In genomic region chr6:100455230-100456124, GRCh38 we compare ENCODE assay signal across 13 cellular contexts. TPM values are rescaled to one million over a fixed set of nuclear protein-coding genes. Genes with fewer than 3 reads are reported as not detected.
A peak's percentile ranks its signal among the peaks of the same experiment; 100 is the strongest.
DNase-seq lines count a peak whose midpoint lies in the region; ATAC-seq and TF ChIP-seq lines count a peak whose summit lies in the region.
"Had no signal": no experiment of that assay in that cellular context is flagged by ENCODE, and none has a peak within 500 bp of the region (broad histone marks: within the 10 kb centered on the region; RNA-seq: fewer than 3 reads in every experiment).

No MANE protein-coding gene starts in this region.

- H3K4ac ChIP-seq in mesenchymal stem cell (ENCODE audit: low read depth in 1 of 2, low read length in 2 of 2) = no peak overlapping the region

- H3K27ac ChIP-seq in mesenchymal stem cell (ENCODE audit: low read length, poor library complexity, severe bottlenecking) (no peak overlapping the region), PC-9 (no peak overlapping the region)

- H3K9me3 ChIP-seq in mesenchymal stem cell (ENCODE audit: control insufficient read depth, low read length) (peaks cover 8% of the 10 kb centered on the region), PC-9 (ENCODE audit: insufficient read depth, low read depth) (peaks cover 7% of the 10 kb centered on the region)
- H3K9me3 ChIP-seq: Caco-2 had no signal

- H3K4me2 ChIP-seq in mesenchymal stem cell (ENCODE audit: low read length, poor library complexity, severe bottlenecking) = no peak overlapping the region
- no peak overlapping the region for H3K4me2 ChIP-seq in PC-9
- H3K4me2 ChIP-seq: smooth muscle cell had no signal

- H3K9ac ChIP-seq in mesenchymal stem cell (ENCODE audit: low read length) = peak overlapping the region; percentile 35

- H3K27me3 Mint-ChIP-seq in Calu3 (ENCODE audit: unreplicated experiment) = no peaks in the 10 kb centered on the region
- H3K27me3 Mint-ChIP-seq in activated naive CD8-positive, alpha-beta T cell treated with anti-CD3 and anti-CD28 coated beads, Interleukin-2, amount 10 ng/mL, durations not matched to agents 7 days and 5 days = peaks cover 1% of the 10 kb centered on the region

- peaks cover 2% of the 10 kb centered on the region for H3K9me3 Mint-ChIP-seq in Calu3 (ENCODE audit: low read depth, unreplicated experiment)
- peaks cover 5% of the 10 kb centered on the region for H3K9me3 Mint-ChIP-seq in activated naive CD8-positive, alpha-beta T cell treated with anti-CD3 and anti-CD28 coated beads, Interleukin-2, amount 10 ng/mL, durations not matched to agents 7 days and 5 days

- H3K27ac Mint-ChIP-seq in Calu3 (ENCODE audit: unreplicated experiment) = peak overlapping the region; percentile 33
- H3K27ac Mint-ChIP-seq in activated naive CD8-positive, alpha-beta T cell treated with anti-CD3 and anti-CD28 coated beads, Interleukin-2, amount 10 ng/mL, durations not matched to agents 7 days and 5 days = peak overlapping the region; percentile 80
- H3K27ac Mint-ChIP-seq: activated T-cell treated with anti-CD3 and anti-CD28 coated beads, Interleukin-2, amount 50 U/mL, for 24 hours had no signal

- POLR2A ChIA-PET in activated naive CD8-positive, alpha-beta T cell treated with anti-CD3 and anti-CD28 coated beads, Interleukin-2, amount 10 ng/mL, durations not matched to agents 7 days and 5 days (lab: Charles Lee) = no interaction called here
- POLR2A ChIA-PET in PC-9 (lab: Charles Lee; ENCODE audit: unreplicated experiment) = no interaction called here

- ATAC-seq in GM21381 (IDR thresholded peaks at IDR 0.05; ENCODE audit: unreplicated experiment) = peak; percentile 53
- ATAC-seq in activated naive CD8-positive, alpha-beta T cell treated with anti-CD3 and anti-CD28 coated beads, Interleukin-2, amount 10 ng/mL, durations not matched to agents 7 days and 5 days (ENCODE audit: low read depth) = no peak

- no peak overlapping the region for H2BK120ac ChIP-seq in mesenchymal stem cell (ENCODE audit: low read depth, low read length)

- 3% methylated on average over 51 of the region's 54 CpGs for whole genome bisulfite sequencing in mesenchymal stem cell

- H3K4me1 ChIP-seq in mesenchymal stem cell (ENCODE audit: control insufficient read depth, insufficient read depth, low read depth, low read length) = peaks cover 19% of the 10 kb centered on the region
- no peaks in the 10 kb centered on the region for H3K4me1 ChIP-seq in PC-9 (replicated peaks; ENCODE audit: insufficient read depth)
- H3K4me1 ChIP-seq: Caco-2 had no signal

- H3K79me1 ChIP-seq in mesenchymal stem cell (replicated peaks; ENCODE audit: low read length, poor library complexity, severe bottlenecking) = no peaks in the 10 kb centered on the region

- H2AK5ac ChIP-seq in mesenchymal stem cell (ENCODE audit: low read length, severe bottlenecking) = no peak overlapping the region

- no peak overlapping the region for H4K91ac ChIP-seq in mesenchymal stem cell (ENCODE audit: low read length)

- intact Hi-C loops in Calu3 (cut with micrococcal nuclease; ENCODE audit: unreplicated experiment) = no loop called here
- intact Hi-C loops in PC-9 (cut with micrococcal nuclease; ENCODE audit: unreplicated experiment) = no loop called here

- H3K36me3 ChIP-seq in mesenchymal stem cell (ENCODE audit: control insufficient read depth in 1 of 2, insufficient read depth in 2 of 2, low read depth in 1 of 2, low read length in 2 of 2) = peaks cover 0 to 11% of the 10 kb centered on the region in 2 experiments
- no peaks in the 10 kb centered on the region for H3K36me3 ChIP-seq in PC-9 (ENCODE audit: low read depth)

- no peak overlapping the region for H2BK12ac ChIP-seq in mesenchymal stem cell (ENCODE audit: low read length in 2 of 2)

- no peaks in the 10 kb centered on the region for H3K79me2 ChIP-seq in PC-9 (ENCODE audit: low read depth)

- H2BK5ac ChIP-seq in mesenchymal stem cell (ENCODE audit: low read depth, low read length, poor library complexity, severe bottlenecking) = no peak overlapping the region

- CTCF ChIA-PET in Calu3 (lab: Charles Lee) (interaction anchor here (0.7 kb wide), 1 partner anchor 367 kb away, joined by 3 read pairs; no protein-coding TSS in a partner anchor), PC-9 (lab: Charles Lee) (no interaction called here)

- TF ChIP-seq CTCF in Calu3 (IDR thresholded peaks at IDR 0.05; ENCODE audit: unreplicated experiment) (no peak), PC-9 (conservative IDR thresholded peaks at IDR 0.05) (no peak)

- H3K27me3 ChIP-seq in mesenchymal stem cell (ENCODE audit: control insufficient read depth in 1 of 2, insufficient read depth in 1 of 2, low read length in 2 of 2) (peaks cover 35 to 89% of the 10 kb centered on the region in 2 experiments), PC-9 (ENCODE audit: insufficient read depth, low read depth) (no peaks in the 10 kb centered on the region)

- DNase-seq in Calu3 (no peak), mesenchymal stem cell (no peak), PC-9 (no peak), NCI-H146 treated with DMSO at 0.1 percent for 48 hours (lab: John Stamatoyannopoulos, UW; ENCODE audit: unreplicated experiment) (no peak), NOMO-1 treated with dmso at 0.1 percent for 144 hours (lab: John Stamatoyannopoulos, UW; ENCODE audit: unreplicated experiment) (no peak), Ammon's horn (ENCODE audit: low spot score) (no peak)
- DNase-seq in activated naive CD8-positive, alpha-beta T cell treated with anti-CD3 and anti-CD28 coated beads, Interleukin-2, amount 10 ng/mL, durations not matched to agents 7 days and 5 days = peak; percentile 36
- DNase-seq: activated T-cell treated with anti-CD3 and anti-CD28 coated beads, Interleukin-2, amount 50 U/mL, for 24 hours; Caco-2; caudate nucleus had no signal

- no peaks in the 10 kb centered on the region for H3K4me1 Mint-ChIP-seq in Calu3 (ENCODE audit: low read depth, unreplicated experiment)
- H3K4me1 Mint-ChIP-seq in activated naive CD8-positive, alpha-beta T cell treated with anti-CD3 and anti-CD28 coated beads, Interleukin-2, amount 10 ng/mL, durations not matched to agents 7 days and 5 days = peaks cover 3% of the 10 kb centered on the region

- no peaks in the 10 kb centered on the region for H4K20me1 ChIP-seq in PC-9 (ENCODE audit: insufficient read depth)

- H3K18ac ChIP-seq in mesenchymal stem cell (ENCODE audit: low read depth in 1 of 2, low read length in 2 of 2) = no peak overlapping the region

- H3K9me2 ChIP-seq in PC-9 (ENCODE audit: insufficient read depth) = no peaks in the 10 kb centered on the region

- no peaks in the 10 kb centered on the region for H3F3A ChIP-seq in PC-9 (ENCODE audit: insufficient read depth, low read depth)

- peak overlapping the region in 1 of 2 experiments; percentile 53 for H3K23ac ChIP-seq in mesenchymal stem cell (ENCODE audit: low read length in 2 of 2)

- no peak overlapping the region for H2BK15ac ChIP-seq in mesenchymal stem cell (ENCODE audit: low read depth, poor library complexity, severe bottlenecking)

- H3K4me3 Mint-ChIP-seq in Calu3 (ENCODE audit: low read depth, unreplicated experiment) = peak overlapping the region; percentile 59
- no peak overlapping the region for H3K4me3 Mint-ChIP-seq in activated naive CD8-positive, alpha-beta T cell treated with anti-CD3 and anti-CD28 coated beads, Interleukin-2, amount 10 ng/mL, durations not matched to agents 7 days and 5 days
- H3K4me3 Mint-ChIP-seq: activated T-cell treated with anti-CD3 and anti-CD28 coated beads, Interleukin-2, amount 50 U/mL, for 24 hours had no signal

- H4K8ac ChIP-seq in mesenchymal stem cell (ENCODE audit: low read length) = no peak overlapping the region

- H3K36me3 Mint-ChIP-seq in Calu3 (ENCODE audit: insufficient read depth, unreplicated experiment) = no peaks in the 10 kb centered on the region
- no peaks in the 10 kb centered on the region for H3K36me3 Mint-ChIP-seq in activated naive CD8-positive, alpha-beta T cell treated with anti-CD3 and anti-CD28 coated beads, Interleukin-2, amount 10 ng/mL, durations not matched to agents 7 days and 5 days

- H3K4me3 ChIP-seq in mesenchymal stem cell (ENCODE audit: insufficient read depth in 1 of 2, low read depth in 1 of 2, low read length in 2 of 2) (no peak overlapping the region), PC-9 (no peak overlapping the region)
- H3K4me3 ChIP-seq: smooth muscle cell had no signal

- BruUV-seq in Calu3 (replicated peaks; lab: Mats Ljungman, UMichigan) (no TSS peak), PC-9 (replicated peaks; lab: Mats Ljungman, UMichigan) (no TSS peak)

- H2AFZ ChIP-seq in mesenchymal stem cell (ENCODE audit: low read depth, low read length) = no peak overlapping the region
- no peak overlapping the region for H2AFZ ChIP-seq in PC-9

- H3K14ac ChIP-seq in mesenchymal stem cell (ENCODE audit: low read length in 2 of 2) = no peak overlapping the region

RNA-seq across cellular contexts. Expression of gene SIM1, which starts 9.2 kb away (rescaled TPM):
- total RNA-seq in Calu3 (2022) = not detected in 2 replicates
- total RNA-seq in activated naive CD8-positive, alpha-beta T cell treated with anti-CD3 and anti-CD28 coated beads, Interleukin-2, amount 10 ng/mL, durations not matched to agents 7 days and 5 days = not detected
- not detected for polyA plus RNA-seq in mesenchymal stem cell (2013, experiment 1 of 2)
- not detected for polyA plus RNA-seq in mesenchymal stem cell (2013, experiment 2 of 2)
- total RNA-seq in PC-9 (2021) = 0.13 and 0.15 TPM in 2 replicates
- total RNA-seq: Caco-2, mesenteric fat pad, smooth muscle cell had no signal
- polyA plus RNA-seq: smooth muscle cell had no signal
